Comparison of ENCODE assay signal across 20 cellular contexts in the genomic region with DNA sequence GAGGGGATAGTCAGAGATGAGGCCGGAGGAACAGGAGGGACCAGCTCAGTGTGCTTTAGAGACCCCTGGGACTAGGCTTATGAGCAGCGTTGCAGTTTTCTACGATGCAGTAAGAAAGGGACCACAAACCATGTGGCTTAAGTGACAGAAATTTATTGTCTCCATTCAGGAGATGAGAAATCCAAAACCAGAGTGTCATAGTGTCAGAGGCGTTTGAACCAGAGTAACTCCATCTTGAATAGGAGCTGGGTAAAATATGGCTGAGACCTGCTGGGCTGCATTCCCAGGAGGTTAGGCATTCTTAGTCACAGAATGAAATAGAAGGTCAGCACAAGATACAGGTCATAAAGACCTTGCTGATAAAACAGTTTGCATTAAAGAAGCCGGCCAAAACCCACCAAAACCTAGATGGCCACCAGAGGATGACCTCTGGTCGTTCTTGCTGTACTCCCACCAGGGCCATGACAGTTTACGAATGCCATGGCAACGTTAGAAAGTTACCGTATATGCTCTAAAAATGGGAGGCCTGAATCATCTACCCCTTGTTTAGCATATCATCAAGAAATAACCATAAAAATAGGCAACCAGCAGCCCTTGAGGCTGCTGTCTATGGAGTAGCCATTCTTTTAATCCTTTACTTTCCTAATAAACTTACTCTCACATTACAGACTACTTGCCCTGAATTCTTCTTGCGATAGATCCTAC.
A peak's percentile ranks its signal among the peaks of the same experiment; 100 is the strongest.
DNase-seq lines count a peak whose midpoint lies in the region; ATAC-seq, FAIRE-seq and TF ChIP-seq lines count a peak whose summit lies in the region.
"Had no signal": no experiment of that assay in that cellular context is flagged by ENCODE, and none has a peak within 500 bp of the region (broad histone marks: within the 10 kb centered on the region; RNA-seq: fewer than 3 reads in every experiment).

No MANE protein-coding gene starts in this region.

- no peak overlapping the region for H3T11ph ChIP-seq in H9 (ENCODE audit: low read length)

- FAIRE-seq in A549 (lab: Jason Lieb, UNC) (no peak), H1 (lab: Jason Lieb, UNC) (no peak)

- H3K79me2 ChIP-seq in H9 (ENCODE audit: insufficient read depth, low read length) (no peaks in the 10 kb centered on the region), H1 (ENCODE audit: control insufficient read depth in 1 of 2, insufficient read depth in 2 of 2, low read length in 2 of 2) (no peaks in the 10 kb centered on the region)

- H4K91ac ChIP-seq in H9 (ENCODE audit: insufficient read length, low read depth, low read length) (no peak overlapping the region), H1 (replicated peaks; ENCODE audit: insufficient read length, low read length) (no peak overlapping the region)

- no peak overlapping the region for H4K8ac ChIP-seq in H9 (replicated peaks; ENCODE audit: insufficient read length, low read depth, low read length)
- no peak overlapping the region for H4K8ac ChIP-seq in H1 (ENCODE audit: extremely low read depth, insufficient read depth, low read length)

- H3K27me3 Mint-ChIP-seq in H9 (ENCODE audit: low read depth): peaks cover 1% of the 10 kb centered on the region; the same call in 1 of the 2 replicates
- H3K27me3 Mint-ChIP-seq in nephron progenitor cell (ENCODE audit: low read depth, poor library complexity): no peaks in the 10 kb centered on the region

- H2BK12ac ChIP-seq in H9 (ENCODE audit: insufficient read length, low read depth, low read length): no peak overlapping the region
- H2BK12ac ChIP-seq in H1 (ENCODE audit: low read depth, low read length): no peak overlapping the region

- H4K5ac ChIP-seq in H9 (ENCODE audit: insufficient read length, low read depth, low read length) (no peak overlapping the region), H1 (ENCODE audit: insufficient read length, low read depth, low read length) (no peak overlapping the region)

- no peak overlapping the region for H3K4me3 Mint-ChIP-seq in H9
- H3K4me3 Mint-ChIP-seq in nephron progenitor cell: no peak overlapping the region
- H3K4me3 Mint-ChIP-seq: CD14-positive monocyte had no signal

- TF ChIP-seq RAD21 in A549 (conservative IDR thresholded peaks at IDR 0.05 in 1 of 2, IDR thresholded peaks at IDR 0.05 in 1 of 2) (no peak), H1 (IDR thresholded peaks at IDR 0.05 in 1 of 2, conservative IDR thresholded peaks at IDR 0.05 in 1 of 2; ENCODE audit: low read depth in 2 of 2, low read length in 2 of 2) (no peak)

- TF ChIP-seq CTCF in A549 (IDR thresholded peaks at IDR 0.05) (no peak), H9 (conservative IDR thresholded peaks at IDR 0.05) (no peak), H1 (IDR thresholded peaks at IDR 0.05; ENCODE audit: control extremely low read depth in 1 of 3, insufficient read depth in 1 of 3, low read depth in 1 of 3, low read length in 3 of 3) (no peak), nephron progenitor cell (IDR thresholded peaks at IDR 0.05) (no peak), spleen (IDR thresholded peaks at IDR 0.05 in 8 of 11, conservative IDR thresholded peaks at IDR 0.05 in 3 of 11) (no peak)

- CTCF ChIA-PET in A549 (lab: Yijun Ruan, JAX): no interaction called here
- CTCF ChIA-PET in H1 (lab: Charles Lee; ENCODE audit: partially characterized antibody): interaction anchor here (0.9 kb wide), 1 partner anchor 16 kb away, joined by 3 read pairs; no protein-coding TSS in a partner anchor

- H3K27ac ChIP-seq in A549 (peak overlapping the region in 1 of 2 experiments; percentile 88; a peak in 2 of 6 replicates), H9 (ENCODE audit: insufficient read length, low read depth, low read length) (no peak overlapping the region), H1 (ENCODE audit: low read depth, low read length) (no peak overlapping the region), spleen (no peak overlapping the region)

- POLR2A ChIA-PET in A549 (lab: Yijun Ruan, JAX) (no interaction called here), H1 (lab: Charles Lee; ENCODE audit: partially characterized antibody) (no interaction called here)

- H3K18ac ChIP-seq in H9 (ENCODE audit: insufficient read length, low read depth, low read length) (no peak overlapping the region), H1 (ENCODE audit: extremely low read depth, low read length) (no peak overlapping the region)

- H3K9me3 Mint-ChIP-seq in H9: no peaks in the 10 kb centered on the region; a peak in 1 of 5 replicates
- peaks cover 4% of the 10 kb centered on the region for H3K9me3 Mint-ChIP-seq in nephron progenitor cell

- H2AFZ ChIP-seq in H9 (ENCODE audit: low read length): no peak overlapping the region
- H2AFZ ChIP-seq in H1 (ENCODE audit: low read length): no peak overlapping the region

- no peak overlapping the region for H3K9ac ChIP-seq in H9 (ENCODE audit: extremely low read depth, insufficient read length, low read length)
- no peak overlapping the region for H3K9ac ChIP-seq in H1 (replicated peaks in 1 of 4; ENCODE audit: extremely low read depth in 1 of 4, low read depth in 3 of 4, low read length in 3 of 4)

- H2BK5ac ChIP-seq in H9 (ENCODE audit: insufficient read length, low read length) (no peak overlapping the region), H1 (ENCODE audit: low read depth, low read length) (no peak overlapping the region)

- DNase-seq in A549 (ENCODE audit: low read depth in 1 of 2, low spot score in 1 of 2) (no peak), H9 (peak; percentile 14), H1 (ENCODE audit: low read depth in 1 of 2, low spot score in 2 of 2) (no peak), nephron progenitor cell (no peak), cerebellar nuclear complex (lab: John Stamatoyannopoulos, UW) (no peak), DMS114 treated with DMSO at 0.1 percent for 48 hours (lab: John Stamatoyannopoulos, UW; ENCODE audit: unreplicated experiment) (no peak), spleen (no peak)
- DNase-seq: ACHN, AML-193, DND-41, GDM1, HCEC 1CT, KBM-7, NCI-H1105 treated with DMSO at 0.1 percent for 48 hours, NCI-H187 treated with DMSO at 0.1 percent for 48 hours, NCI-H226, NCI-H524 treated with DMSO at 0.1 percent for 48 hours, Right ventricle myocardium superior, SW 1271 had no signal

- TF ChIP-seq EP300 in A549 (IDR thresholded peaks at IDR 0.05) (no peak), H1 (IDR thresholded peaks at IDR 0.05; ENCODE audit: borderline replicate concordance in 1 of 2, low read depth in 2 of 2, low read length in 2 of 2) (no peak)

- H3K14ac ChIP-seq in H9 (ENCODE audit: insufficient read depth, low read length) (no peak overlapping the region), H1 (ENCODE audit: insufficient read length) (no peak overlapping the region)

- H2AK5ac ChIP-seq in H9 (ENCODE audit: insufficient read length, low read length) (no peak overlapping the region), H1 (ENCODE audit: low read depth, low read length) (no peak overlapping the region)

- H3K79me1 ChIP-seq in H9 (ENCODE audit: insufficient read depth, low read depth, low read length, poor library complexity, severe bottlenecking): no peaks in the 10 kb centered on the region
- no peaks in the 10 kb centered on the region for H3K79me1 ChIP-seq in H1 (ENCODE audit: low read depth, low read length)

- intact Hi-C loops in spleen (cut with DNase I; ENCODE audit: low total_unique reads): no loop called here

- ATAC-seq in A549: no peak

- H3K4me1 ChIP-seq in A549: peaks cover 43% of the 10 kb centered on the region
- no peaks in the 10 kb centered on the region for H3K4me1 ChIP-seq in H9 (ENCODE audit: insufficient read depth, low read length)
- no peaks in the 10 kb centered on the region; a peak in 1 of 7 replicates for H3K4me1 ChIP-seq in H1 (replicated peaks in 1 of 4; ENCODE audit: control insufficient read depth in 3 of 4, insufficient read depth in 4 of 4, low read length in 3 of 4)
- H3K4me1 ChIP-seq in spleen: peaks cover 0 to 5% (median 0%) of the 10 kb centered on the region in 6 donors

- H3K36me3 Mint-ChIP-seq in H9 (ENCODE audit: insufficient read depth in 1 of 3, low read depth in 3 of 3): no peaks in the 10 kb centered on the region
- H3K36me3 Mint-ChIP-seq in nephron progenitor cell (ENCODE audit: low read depth): no peaks in the 10 kb centered on the region
- H3K36me3 Mint-ChIP-seq: CD14-positive monocyte had no signal

- no peaks in the 10 kb centered on the region for H4K20me1 ChIP-seq in H9 (ENCODE audit: control insufficient read depth, insufficient read depth, insufficient read length)
- H4K20me1 ChIP-seq in H1 (replicated peaks in 1 of 2; ENCODE audit: control insufficient read depth in 1 of 2, insufficient read depth in 2 of 2, low read length in 2 of 2): peaks cover 0 to 2% of the 10 kb centered on the region in 2 experiments

- H3K27ac Mint-ChIP-seq in H9 (no peak overlapping the region), nephron progenitor cell (peak overlapping the region; percentile 14)

- H3K4me3 ChIP-seq in A549 (no peak overlapping the region), H1 (ENCODE audit: extremely low read depth in 1 of 4, insufficient read depth in 2 of 4, low read depth in 3 of 4, low read length in 4 of 4) (no peak overlapping the region), spleen (no peak overlapping the region)

- TF ChIP-seq POLR2A in A549 (IDR thresholded peaks at IDR 0.05; ENCODE audit: low read length): no peak
- no peak for TF ChIP-seq POLR2A in H1 (IDR thresholded peaks at IDR 0.05; ENCODE audit: control extremely low read depth in 1 of 2, low read depth in 2 of 2, low read length in 2 of 2)
- no peak for TF ChIP-seq POLR2A in spleen (IDR thresholded peaks at IDR 0.05)

- 82% methylated on average over 10 of the region's 10 CpGs for WGBS in A549 (ENCODE audit: missing lambda C conversion rate)
- WGBS in H9 (ENCODE audit: extremely low coverage, insufficient read length, low lambda C conversion rate): no CpG with 5 or more reads among the region's 10 CpGs
- WGBS in H1 (ENCODE audit: extremely low coverage in 1 of 2, insufficient coverage in 1 of 2, insufficient read length in 1 of 2, insufficient replicate concordance in 2 of 2, low coverage in 1 of 2, low lambda C conversion rate in 2 of 2, missing lambda C conversion rate in 1 of 2), 2 experiments: 82% methylated on average over 10 of the region's 10 CpGs; no CpG with 5 or more reads in 1 of the 2 experiments
- WGBS in spleen, 5 donors: 69 to 80% (median 76%) methylated on average over 10 of the region's 10 CpGs

- no peaks in the 10 kb centered on the region for H3K36me3 ChIP-seq in H1 (ENCODE audit: control insufficient read depth in 2 of 4, insufficient read depth in 4 of 4, low read length in 3 of 4)
- no peaks in the 10 kb centered on the region for H3K36me3 ChIP-seq in spleen

- H3K56ac ChIP-seq in H9 (ENCODE audit: insufficient read length, low read depth, low read length) (no peak overlapping the region), H1 (replicated peaks; ENCODE audit: insufficient read length, low read depth, low read length) (no peak overlapping the region)

- H3K23ac ChIP-seq in H9 (ENCODE audit: insufficient read length, low read depth, low read length): no peak overlapping the region
- H3K23ac ChIP-seq in H1 (ENCODE audit: insufficient read length): no peak overlapping the region

- no peaks in the 10 kb centered on the region for H3K23me2 ChIP-seq in H9 (ENCODE audit: insufficient read length, low read depth, low read length, poor library complexity, severe bottlenecking)
- no peaks in the 10 kb centered on the region for H3K23me2 ChIP-seq in H1 (ENCODE audit: low read depth, low read length)

- H3K27me3 ChIP-seq in H9 (ENCODE audit: insufficient read depth, low read length): no peaks in the 10 kb centered on the region
- H3K27me3 ChIP-seq in H1 (replicated peaks in 1 of 4; ENCODE audit: control insufficient read depth in 3 of 4, extremely low read depth in 1 of 4, insufficient read depth in 3 of 4, low read length in 3 of 4): no peaks in the 10 kb centered on the region
- peaks cover 0 to 6% (median 0%) of the 10 kb centered on the region in 7 donors for H3K27me3 ChIP-seq in spleen (replicated peaks in 1 of 7)

- H2BK15ac ChIP-seq in H9 (ENCODE audit: low read depth, low read length) (no peak overlapping the region), H1 (ENCODE audit: low read length) (no peak overlapping the region)

- H2BK20ac ChIP-seq in H9 (ENCODE audit: low read depth, low read length, poor library complexity, severe bottlenecking): no peak overlapping the region
- no peak overlapping the region for H2BK20ac ChIP-seq in H1 (ENCODE audit: low read length)

- H3K9me3 ChIP-seq in A549: no peaks in the 10 kb centered on the region
- no peaks in the 10 kb centered on the region for H3K9me3 ChIP-seq in H9 (ENCODE audit: control insufficient read depth, low read depth, low read length)
- no peaks in the 10 kb centered on the region for H3K9me3 ChIP-seq in H1 (ENCODE audit: insufficient read depth in 2 of 2, low read depth in 1 of 2, low read length in 1 of 2)
- no peaks in the 10 kb centered on the region for H3K9me3 ChIP-seq in spleen

- H3K4me2 ChIP-seq in A549: no peak overlapping the region
- H3K4me2 ChIP-seq in H9 (ENCODE audit: insufficient read depth, insufficient read length, low read length): no peak overlapping the region
- no peak overlapping the region for H3K4me2 ChIP-seq in H1 (ENCODE audit: insufficient read depth in 1 of 2, low read depth in 2 of 2, low read length in 2 of 2)

- H2BK120ac ChIP-seq in H9 (ENCODE audit: low read depth, low read length, poor library complexity, severe bottlenecking): no peak overlapping the region
- H2BK120ac ChIP-seq in H1 (replicated peaks; ENCODE audit: low read depth, low read length): no peak overlapping the region

- no peak overlapping the region for H3K4ac ChIP-seq in H9 (ENCODE audit: low read depth, low read length)
- H3K4ac ChIP-seq in H1 (replicated peaks; ENCODE audit: insufficient read length, low read depth, low read length): no peak overlapping the region

- peaks cover 10 to 14% of the 10 kb centered on the region in 2 experiments for H3K4me1 Mint-ChIP-seq in H9
- peaks cover 60% of the 10 kb centered on the region for H3K4me1 Mint-ChIP-seq in nephron progenitor cell
